ENCODE assay signal across 17 cellular contexts in genomic region chr4:65623509-65623908, GRCh38. TPM values are rescaled to one million over a fixed set of nuclear protein-coding genes. Genes with fewer than 3 reads are reported as not detected.
DNase-seq lines count a peak whose midpoint lies in the region; ATAC-seq and TF ChIP-seq lines count a peak whose summit lies in the region.
"Had no signal": no experiment of that assay in that cellular context is flagged by ENCODE, and none has a peak within 500 bp of the region (broad histone marks: within the 10 kb centered on the region; RNA-seq: fewer than 3 reads in every experiment).

No MANE protein-coding gene starts in this region.

- no peaks in the 10 kb centered on the region for H4K20me1 ChIP-seq in osteoblast (ENCODE audit: insufficient read depth, low read length)

- H3K4me3 ChIP-seq in osteoblast (ENCODE audit: insufficient read depth, low read length), result no peak overlapping the region
- H3K4me3 ChIP-seq: GM23338, skin epidermis, thoracic aorta had no signal

- peak overlapping the region; percentile 62 for H3K27ac ChIP-seq in osteoblast (ENCODE audit: low read depth, low read length)
- H3K27ac ChIP-seq: skin epidermis, thoracic aorta had no signal

- H3K4me1 Mint-ChIP-seq in activated CD8-positive, alpha-beta T cell treated with anti-CD3 and anti-CD28 coated beads, Interleukin-2, amount 10 ng/mL, durations not matched to agents 7 days and 5 days (ENCODE audit: low read depth), result no peaks in the 10 kb centered on the region
- H3K4me1 Mint-ChIP-seq: GM23338, nephron progenitor cell had no signal

- no peak for ATAC-seq in activated CD8-positive, alpha-beta T cell treated with anti-CD3 and anti-CD28 coated beads, Interleukin-2, amount 10 ng/mL, durations not matched to agents 7 days and 5 days
- ATAC-seq in HG03159 (IDR thresholded peaks at IDR 0.05; ENCODE audit: unreplicated experiment), result no peak
- ATAC-seq in GM18907 (IDR thresholded peaks at IDR 0.05; ENCODE audit: unreplicated experiment), result no peak
- ATAC-seq: GM23338 had no signal

- no peak overlapping the region for H2AFZ ChIP-seq in osteoblast (ENCODE audit: low read length)
- H2AFZ ChIP-seq: GM23338 had no signal

- H3K4me3 Mint-ChIP-seq in activated CD8-positive, alpha-beta T cell treated with anti-CD3 and anti-CD28 coated beads, Interleukin-2, amount 10 ng/mL, durations not matched to agents 7 days and 5 days, result no peak overlapping the region
- H3K4me3 Mint-ChIP-seq: GM23338, nephron progenitor cell had no signal

- no peaks in the 10 kb centered on the region for H3K9me3 Mint-ChIP-seq in activated CD8-positive, alpha-beta T cell treated with anti-CD3 and anti-CD28 coated beads, Interleukin-2, amount 10 ng/mL, durations not matched to agents 7 days and 5 days (ENCODE audit: insufficient read depth)
- H3K9me3 Mint-ChIP-seq: GM23338, nephron progenitor cell had no signal

- no peaks in the 10 kb centered on the region for H3K79me2 ChIP-seq in osteoblast (ENCODE audit: insufficient read depth, low read length)

- no peaks in the 10 kb centered on the region for H3K27me3 Mint-ChIP-seq in activated CD8-positive, alpha-beta T cell treated with anti-CD3 and anti-CD28 coated beads, Interleukin-2, amount 10 ng/mL, durations not matched to agents 7 days and 5 days (ENCODE audit: low read depth)

- no peaks in the 10 kb centered on the region for H3K36me3 ChIP-seq in osteoblast (ENCODE audit: insufficient read depth, low read length)
- H3K36me3 ChIP-seq: thoracic aorta had no signal

- H3K4me1 ChIP-seq in osteoblast (ENCODE audit: insufficient read depth, low read length), result no peaks in the 10 kb centered on the region

- no peak overlapping the region for H3K27ac Mint-ChIP-seq in activated CD8-positive, alpha-beta T cell treated with anti-CD3 and anti-CD28 coated beads, Interleukin-2, amount 10 ng/mL, durations not matched to agents 7 days and 5 days
- H3K27ac Mint-ChIP-seq: GM23338, nephron progenitor cell had no signal

- no peak for TF ChIP-seq CTCF in osteoblast (IDR thresholded peaks at IDR 0.05; ENCODE audit: extremely low read depth, low read depth, low read length)

- no peaks in the 10 kb centered on the region for H3K27me3 ChIP-seq in osteoblast (ENCODE audit: insufficient read depth, low read length)

- H3K4me2 ChIP-seq in osteoblast (ENCODE audit: insufficient read depth, low read length), result no peak overlapping the region
- H3K4me2 ChIP-seq: GM23338 had no signal

- CTCF ChIA-PET in activated CD8-positive, alpha-beta T cell treated with anti-CD3 and anti-CD28 coated beads, Interleukin-2, amount 10 ng/mL, durations not matched to agents 7 days and 5 days (lab: Charles Lee), result no interaction called here

- POLR2A ChIA-PET in activated CD8-positive, alpha-beta T cell treated with anti-CD3 and anti-CD28 coated beads, Interleukin-2, amount 10 ng/mL, durations not matched to agents 7 days and 5 days (lab: Charles Lee), result no interaction called here

- H3K36me3 Mint-ChIP-seq in activated CD8-positive, alpha-beta T cell treated with anti-CD3 and anti-CD28 coated beads, Interleukin-2, amount 10 ng/mL, durations not matched to agents 7 days and 5 days (ENCODE audit: low read depth), result no peaks in the 10 kb centered on the region

- H3K9me3 ChIP-seq in osteoblast (ENCODE audit: low read depth, low read length), result no peaks in the 10 kb centered on the region
- H3K9me3 ChIP-seq: thoracic aorta had no signal

- DNase-seq in EH (ENCODE audit: low read depth) (peak; percentile 73), NCI-H446 (lab: John Stamatoyannopoulos, UW) (peak; percentile 36 to 69), dedifferentiated amniotic fluid mesenchymal stem cell (ENCODE audit: extremely low spot score) (peak; percentile 88), osteoblast (ENCODE audit: insufficient read length, low spot score, missing footprints) (peak; percentile 42)
- DNase-seq in activated CD8-positive, alpha-beta T cell treated with anti-CD3 and anti-CD28 coated beads, Interleukin-2, amount 10 ng/mL, durations not matched to agents 7 days and 5 days, result no peak
- no peak for DNase-seq in activated naive CD4-positive, alpha-beta T cell (lab: John Stamatoyannopoulos, UW)
- DNase-seq: activated naive CD4-positive, alpha-beta T cell treated with anti-CD3 and anti-CD28 coated beads, Interleukin-2, amount 50 U/mL, for 16 hours; cortex of kidney; NCI-H1092 treated with DMSO at 0.1 percent for 48 hours; NCI-H526; nephron progenitor cell; SHP77 had no signal

RNA-seq across cellular contexts. Expression of gene EPHA5, which starts 46.8 kb away (rescaled TPM):
- 0.59 and 0.72 TPM in 2 replicates for total RNA-seq in osteoblast
- total RNA-seq in activated CD8-positive, alpha-beta T cell treated with anti-CD3 and anti-CD28 coated beads, Interleukin-2, amount 10 ng/mL, durations not matched to agents 7 days and 5 days, result not detected

Comparison
In these comparisons a context has a peak if more than half of its experiments do, and no peak if none do; other contexts are left out.
1. DNase-seq: peak in EH (single experiment), NCI-H446 (2 of 2), dedifferentiated amniotic fluid mesenchymal stem cell (single experiment) and osteoblast (single experiment); none in activated CD8-positive, alpha-beta T cell treated with anti-CD3 and anti-CD28 coated beads, Interleukin-2, amount 10 ng/mL, durations not matched to agents 7 days and 5 days (single experiment) and activated naive CD4-positive, alpha-beta T cell (0 of 4).